In the genomic region with DNA sequence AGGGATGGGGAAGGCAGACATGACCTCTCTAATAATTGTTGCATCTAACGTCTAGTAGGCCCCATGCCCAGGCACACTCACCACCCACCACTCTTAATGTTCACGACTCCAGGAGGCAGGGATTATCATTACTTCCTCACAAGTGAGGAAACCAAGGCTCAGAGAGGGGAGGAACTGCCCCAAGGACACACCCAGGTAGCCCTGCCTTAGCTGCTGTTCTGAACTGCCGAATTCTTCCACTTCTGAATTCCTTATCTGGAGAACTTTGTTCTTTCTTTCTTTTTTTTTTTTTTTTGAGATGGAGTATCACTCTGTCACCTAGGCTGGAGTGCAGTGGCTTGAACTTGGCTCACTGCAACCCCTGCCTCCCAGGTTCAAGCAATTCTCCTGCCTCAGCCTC, we compare ENCODE assay signal across 2 cellular contexts.
TF ChIP-seq lines count a peak whose summit lies in the region.

No MANE protein-coding gene starts in this region.

TF ChIP-seq in HepG2, 621 proteins besides CTCF, POLR2A, EP300 and RAD21 (continues in another document):
- TF ChIP-seq, protein P1, sequence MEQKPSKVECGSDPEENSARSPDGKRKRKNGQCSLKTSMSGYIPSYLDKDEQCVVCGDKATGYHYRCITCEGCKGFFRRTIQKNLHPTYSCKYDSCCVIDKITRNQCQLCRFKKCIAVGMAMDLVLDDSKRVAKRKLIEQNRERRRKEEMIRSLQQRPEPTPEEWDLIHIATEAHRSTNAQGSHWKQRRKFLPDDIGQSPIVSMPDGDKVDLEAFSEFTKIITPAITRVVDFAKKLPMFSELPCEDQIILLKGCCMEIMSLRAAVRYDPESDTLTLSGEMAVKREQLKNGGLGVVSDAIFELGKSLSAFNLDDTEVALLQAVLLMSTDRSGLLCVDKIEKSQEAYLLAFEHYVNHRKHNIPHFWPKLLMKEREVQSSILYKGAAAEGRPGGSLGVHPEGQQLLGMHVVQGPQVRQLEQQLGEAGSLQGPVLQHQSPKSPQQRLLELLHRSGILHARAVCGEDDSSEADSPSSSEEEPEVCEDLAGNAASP (CRISPR knock-in tag; IDR thresholded peaks at IDR 0.05; ENCODE audit: borderline replicate concordance): no peak
- TF ChIP-seq ZNF101 (CRISPR knock-in tag; IDR thresholded peaks at IDR 0.05; ENCODE audit: borderline replicate concordance, low read depth): no peak
- no peak for TF ChIP-seq NBN (conservative IDR thresholded peaks at IDR 0.05)
- TF ChIP-seq, protein P2, sequence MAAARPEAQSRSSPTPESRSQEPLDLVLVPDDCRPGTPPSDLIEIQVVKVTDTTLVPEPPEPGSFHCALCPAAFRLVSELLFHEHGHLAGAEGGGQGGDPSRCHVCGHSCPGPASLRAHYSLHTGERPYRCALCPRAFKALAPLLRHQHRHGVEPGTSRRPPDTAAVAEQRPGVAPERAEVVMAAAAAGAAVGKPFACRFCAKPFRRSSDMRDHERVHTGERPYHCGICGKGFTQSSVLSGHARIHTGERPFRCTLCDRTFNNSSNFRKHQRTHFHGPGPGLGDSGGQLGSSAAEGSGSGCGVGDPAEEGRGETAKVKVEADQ (CRISPR knock-in tag; IDR thresholded peaks at IDR 0.05; ENCODE audit: borderline replicate concordance): no peak
- TF ChIP-seq POGZ (CRISPR knock-in tag; IDR thresholded peaks at IDR 0.05): no peak
- no peak for TF ChIP-seq HNRNPL (IDR thresholded peaks at IDR 0.05; ENCODE audit: low read depth, low read length)
- no peak for TF ChIP-seq SNAPC2 (CRISPR knock-in tag; IDR thresholded peaks at IDR 0.05)
- TF ChIP-seq MLLT10 (CRISPR knock-in tag; IDR thresholded peaks at IDR 0.05): no peak
- TF ChIP-seq ZMYM4 (CRISPR knock-in tag; IDR thresholded peaks at IDR 0.05): no peak
- TF ChIP-seq JARID2 (CRISPR knock-in tag; IDR thresholded peaks at IDR 0.05; ENCODE audit: insufficient replicate concordance): no peak
- TF ChIP-seq DNMT3B (CRISPR knock-in tag; conservative IDR thresholded peaks at IDR 0.05): no peak
- TF ChIP-seq, protein P3, sequence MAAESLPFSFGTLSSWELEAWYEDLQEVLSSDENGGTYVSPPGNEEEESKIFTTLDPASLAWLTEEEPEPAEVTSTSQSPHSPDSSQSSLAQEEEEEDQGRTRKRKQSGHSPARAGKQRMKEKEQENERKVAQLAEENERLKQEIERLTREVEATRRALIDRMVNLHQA (CRISPR knock-in tag; IDR thresholded peaks at IDR 0.05): no peak
- TF ChIP-seq ZFP62 (CRISPR knock-in tag; IDR thresholded peaks at IDR 0.05): no peak
- TF ChIP-seq KLF13 (CRISPR knock-in tag; IDR thresholded peaks at IDR 0.05): no peak
- TF ChIP-seq, protein P4, sequence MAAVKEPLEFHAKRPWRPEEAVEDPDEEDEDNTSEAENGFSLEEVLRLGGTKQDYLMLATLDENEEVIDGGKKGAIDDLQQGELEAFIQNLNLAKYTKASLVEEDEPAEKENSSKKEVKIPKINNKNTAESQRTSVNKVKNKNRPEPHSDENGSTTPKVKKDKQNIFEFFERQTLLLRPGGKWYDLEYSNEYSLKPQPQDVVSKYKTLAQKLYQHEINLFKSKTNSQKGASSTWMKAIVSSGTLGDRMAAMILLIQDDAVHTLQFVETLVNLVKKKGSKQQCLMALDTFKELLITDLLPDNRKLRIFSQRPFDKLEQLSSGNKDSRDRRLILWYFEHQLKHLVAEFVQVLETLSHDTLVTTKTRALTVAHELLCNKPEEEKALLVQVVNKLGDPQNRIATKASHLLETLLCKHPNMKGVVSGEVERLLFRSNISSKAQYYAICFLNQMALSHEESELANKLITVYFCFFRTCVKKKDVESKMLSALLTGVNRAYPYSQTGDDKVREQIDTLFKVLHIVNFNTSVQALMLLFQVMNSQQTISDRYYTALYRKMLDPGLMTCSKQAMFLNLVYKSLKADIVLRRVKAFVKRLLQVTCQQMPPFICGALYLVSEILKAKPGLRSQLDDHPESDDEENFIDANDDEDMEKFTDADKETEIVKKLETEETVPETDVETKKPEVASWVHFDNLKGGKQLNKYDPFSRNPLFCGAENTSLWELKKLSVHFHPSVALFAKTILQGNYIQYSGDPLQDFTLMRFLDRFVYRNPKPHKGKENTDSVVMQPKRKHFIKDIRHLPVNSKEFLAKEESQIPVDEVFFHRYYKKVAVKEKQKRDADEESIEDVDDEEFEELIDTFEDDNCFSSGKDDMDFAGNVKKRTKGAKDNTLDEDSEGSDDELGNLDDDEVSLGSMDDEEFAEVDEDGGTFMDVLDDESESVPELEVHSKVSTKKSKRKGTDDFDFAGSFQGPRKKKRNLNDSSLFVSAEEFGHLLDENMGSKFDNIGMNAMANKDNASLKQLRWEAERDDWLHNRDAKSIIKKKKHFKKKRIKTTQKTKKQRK (IDR thresholded peaks at IDR 0.05; ENCODE audit: low read length): no peak
- TF ChIP-seq, protein P5, sequence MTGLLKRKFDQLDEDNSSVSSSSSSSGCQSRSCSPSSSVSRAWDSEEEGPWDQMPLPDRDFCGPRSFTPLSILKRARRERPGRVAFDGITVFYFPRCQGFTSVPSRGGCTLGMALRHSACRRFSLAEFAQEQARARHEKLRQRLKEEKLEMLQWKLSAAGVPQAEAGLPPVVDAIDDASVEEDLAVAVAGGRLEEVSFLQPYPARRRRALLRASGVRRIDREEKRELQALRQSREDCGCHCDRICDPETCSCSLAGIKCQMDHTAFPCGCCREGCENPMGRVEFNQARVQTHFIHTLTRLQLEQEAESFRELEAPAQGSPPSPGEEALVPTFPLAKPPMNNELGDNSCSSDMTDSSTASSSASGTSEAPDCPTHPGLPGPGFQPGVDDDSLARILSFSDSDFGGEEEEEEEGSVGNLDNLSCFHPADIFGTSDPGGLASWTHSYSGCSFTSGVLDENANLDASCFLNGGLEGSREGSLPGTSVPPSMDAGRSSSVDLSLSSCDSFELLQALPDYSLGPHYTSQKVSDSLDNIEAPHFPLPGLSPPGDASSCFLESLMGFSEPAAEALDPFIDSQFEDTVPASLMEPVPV (CRISPR knock-in tag; IDR thresholded peaks at IDR 0.05): no peak
- TF ChIP-seq, protein P6, sequence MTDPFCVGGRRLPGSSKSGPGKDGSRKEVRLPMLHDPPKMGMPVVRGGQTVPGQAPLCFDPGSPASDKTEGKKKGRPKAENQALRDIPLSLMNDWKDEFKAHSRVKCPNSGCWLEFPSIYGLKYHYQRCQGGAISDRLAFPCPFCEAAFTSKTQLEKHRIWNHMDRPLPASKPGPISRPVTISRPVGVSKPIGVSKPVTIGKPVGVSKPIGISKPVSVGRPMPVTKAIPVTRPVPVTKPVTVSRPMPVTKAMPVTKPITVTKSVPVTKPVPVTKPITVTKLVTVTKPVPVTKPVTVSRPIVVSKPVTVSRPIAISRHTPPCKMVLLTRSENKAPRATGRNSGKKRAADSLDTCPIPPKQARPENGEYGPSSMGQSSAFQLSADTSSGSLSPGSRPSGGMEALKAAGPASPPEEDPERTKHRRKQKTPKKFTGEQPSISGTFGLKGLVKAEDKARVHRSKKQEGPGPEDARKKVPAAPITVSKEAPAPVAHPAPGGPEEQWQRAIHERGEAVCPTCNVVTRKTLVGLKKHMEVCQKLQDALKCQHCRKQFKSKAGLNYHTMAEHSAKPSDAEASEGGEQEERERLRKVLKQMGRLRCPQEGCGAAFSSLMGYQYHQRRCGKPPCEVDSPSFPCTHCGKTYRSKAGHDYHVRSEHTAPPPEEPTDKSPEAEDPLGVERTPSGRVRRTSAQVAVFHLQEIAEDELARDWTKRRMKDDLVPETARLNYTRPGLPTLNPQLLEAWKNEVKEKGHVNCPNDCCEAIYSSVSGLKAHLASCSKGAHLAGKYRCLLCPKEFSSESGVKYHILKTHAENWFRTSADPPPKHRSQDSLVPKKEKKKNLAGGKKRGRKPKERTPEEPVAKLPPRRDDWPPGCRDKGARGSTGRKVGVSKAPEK (CRISPR knock-in tag; IDR thresholded peaks at IDR 0.05; ENCODE audit: borderline replicate concordance): no peak
- TF ChIP-seq ZNF282 (IDR thresholded peaks at IDR 0.05; ENCODE audit: partially characterized antibody): no peak

TF ChIP-seq in HEK293T, 16 proteins besides CTCF, POLR2A, EP300 and RAD21:
- no peak for TF ChIP-seq ZNF384 (IDR thresholded peaks at IDR 0.05)
- TF ChIP-seq NFRKB (IDR thresholded peaks at IDR 0.05): no peak
- TF ChIP-seq ARNT (IDR thresholded peaks at IDR 0.05): no peak
- TF ChIP-seq, protein P7, sequence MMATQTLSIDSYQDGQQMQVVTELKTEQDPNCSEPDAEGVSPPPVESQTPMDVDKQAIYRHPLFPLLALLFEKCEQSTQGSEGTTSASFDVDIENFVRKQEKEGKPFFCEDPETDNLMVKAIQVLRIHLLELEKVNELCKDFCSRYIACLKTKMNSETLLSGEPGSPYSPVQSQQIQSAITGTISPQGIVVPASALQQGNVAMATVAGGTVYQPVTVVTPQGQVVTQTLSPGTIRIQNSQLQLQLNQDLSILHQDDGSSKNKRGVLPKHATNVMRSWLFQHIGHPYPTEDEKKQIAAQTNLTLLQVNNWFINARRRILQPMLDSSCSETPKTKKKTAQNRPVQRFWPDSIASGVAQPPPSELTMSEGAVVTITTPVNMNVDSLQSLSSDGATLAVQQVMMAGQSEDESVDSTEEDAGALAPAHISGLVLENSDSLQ (IDR thresholded peaks at IDR 0.05): no peak
- TF ChIP-seq SP1 (IDR thresholded peaks at IDR 0.05): no peak
- TF ChIP-seq ELF4 (IDR thresholded peaks at IDR 0.05): no peak
